2 cellular contexts compared by ENCODE assay signal in the genomic region with DNA sequence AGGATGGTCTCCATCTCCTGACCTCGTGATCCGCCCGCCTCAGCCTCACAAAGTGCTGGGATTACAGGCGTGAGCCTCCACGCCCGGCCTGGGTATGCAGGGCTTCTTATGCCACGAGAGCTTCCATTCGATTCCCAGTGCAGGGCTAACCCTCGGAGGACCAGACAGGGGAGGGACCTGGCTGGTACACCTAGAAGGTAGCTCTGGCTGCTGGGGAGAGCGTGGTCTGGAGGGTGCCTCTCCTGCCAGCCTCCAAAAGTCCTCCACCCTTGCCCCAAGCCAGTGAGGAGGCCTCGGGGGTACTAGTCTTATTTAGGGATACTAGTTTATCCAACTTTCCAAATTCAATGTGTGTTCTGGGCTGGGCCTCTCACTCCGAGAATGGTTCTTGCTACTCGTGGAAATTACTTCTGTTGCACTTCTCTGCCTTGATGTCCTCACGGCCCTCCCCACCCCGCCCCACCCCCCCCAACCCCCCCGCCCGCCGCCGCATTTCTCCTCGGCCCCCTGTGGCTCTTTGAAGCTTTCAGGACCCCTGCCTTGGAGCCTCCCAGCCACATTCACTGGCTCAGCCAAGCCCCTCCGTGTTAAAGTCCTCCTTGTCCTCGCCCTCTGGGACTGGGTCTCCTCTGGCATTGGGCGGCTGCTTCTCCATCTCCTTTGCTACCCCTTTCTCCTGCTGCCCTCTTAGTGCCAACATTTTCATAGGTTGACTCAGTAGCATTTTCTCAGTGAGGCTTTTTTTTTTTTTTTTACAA.
TF ChIP-seq lines count a peak whose summit lies in the region.

No MANE protein-coding gene starts in this region.

TF ChIP-seq in GM23338, 12 proteins besides CTCF, POLR2A, EP300 and RAD21 (continues in another document):
- TF ChIP-seq JUNB (IDR thresholded peaks at IDR 0.05; ENCODE audit: unreplicated experiment) (no peak), POLR2AphosphoS5 (IDR thresholded peaks at IDR 0.05; ENCODE audit: low read depth) (no peak), ZNF331 (CRISPR knock-in tag; IDR thresholded peaks at IDR 0.05; ENCODE audit: low read depth) (no peak), STAT1 (IDR thresholded peaks at IDR 0.05; ENCODE audit: unreplicated experiment) (no peak), NANOG (IDR thresholded peaks at IDR 0.05; ENCODE audit: borderline replicate concordance) (no peak), ZNF114 (CRISPR knock-in tag; IDR thresholded peaks at IDR 0.05) (no peak), EZH2 (IDR thresholded peaks at IDR 0.05; ENCODE audit: low read depth, unreplicated experiment) (no peak)
- TF ChIP-seq, protein P1, sequence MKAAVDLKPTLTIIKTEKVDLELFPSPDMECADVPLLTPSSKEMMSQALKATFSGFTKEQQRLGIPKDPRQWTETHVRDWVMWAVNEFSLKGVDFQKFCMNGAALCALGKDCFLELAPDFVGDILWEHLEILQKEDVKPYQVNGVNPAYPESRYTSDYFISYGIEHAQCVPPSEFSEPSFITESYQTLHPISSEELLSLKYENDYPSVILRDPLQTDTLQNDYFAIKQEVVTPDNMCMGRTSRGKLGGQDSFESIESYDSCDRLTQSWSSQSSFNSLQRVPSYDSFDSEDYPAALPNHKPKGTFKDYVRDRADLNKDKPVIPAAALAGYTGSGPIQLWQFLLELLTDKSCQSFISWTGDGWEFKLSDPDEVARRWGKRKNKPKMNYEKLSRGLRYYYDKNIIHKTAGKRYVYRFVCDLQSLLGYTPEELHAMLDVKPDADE (IDR thresholded peaks at IDR 0.05) = no peak
- TF ChIP-seq, protein P2, sequence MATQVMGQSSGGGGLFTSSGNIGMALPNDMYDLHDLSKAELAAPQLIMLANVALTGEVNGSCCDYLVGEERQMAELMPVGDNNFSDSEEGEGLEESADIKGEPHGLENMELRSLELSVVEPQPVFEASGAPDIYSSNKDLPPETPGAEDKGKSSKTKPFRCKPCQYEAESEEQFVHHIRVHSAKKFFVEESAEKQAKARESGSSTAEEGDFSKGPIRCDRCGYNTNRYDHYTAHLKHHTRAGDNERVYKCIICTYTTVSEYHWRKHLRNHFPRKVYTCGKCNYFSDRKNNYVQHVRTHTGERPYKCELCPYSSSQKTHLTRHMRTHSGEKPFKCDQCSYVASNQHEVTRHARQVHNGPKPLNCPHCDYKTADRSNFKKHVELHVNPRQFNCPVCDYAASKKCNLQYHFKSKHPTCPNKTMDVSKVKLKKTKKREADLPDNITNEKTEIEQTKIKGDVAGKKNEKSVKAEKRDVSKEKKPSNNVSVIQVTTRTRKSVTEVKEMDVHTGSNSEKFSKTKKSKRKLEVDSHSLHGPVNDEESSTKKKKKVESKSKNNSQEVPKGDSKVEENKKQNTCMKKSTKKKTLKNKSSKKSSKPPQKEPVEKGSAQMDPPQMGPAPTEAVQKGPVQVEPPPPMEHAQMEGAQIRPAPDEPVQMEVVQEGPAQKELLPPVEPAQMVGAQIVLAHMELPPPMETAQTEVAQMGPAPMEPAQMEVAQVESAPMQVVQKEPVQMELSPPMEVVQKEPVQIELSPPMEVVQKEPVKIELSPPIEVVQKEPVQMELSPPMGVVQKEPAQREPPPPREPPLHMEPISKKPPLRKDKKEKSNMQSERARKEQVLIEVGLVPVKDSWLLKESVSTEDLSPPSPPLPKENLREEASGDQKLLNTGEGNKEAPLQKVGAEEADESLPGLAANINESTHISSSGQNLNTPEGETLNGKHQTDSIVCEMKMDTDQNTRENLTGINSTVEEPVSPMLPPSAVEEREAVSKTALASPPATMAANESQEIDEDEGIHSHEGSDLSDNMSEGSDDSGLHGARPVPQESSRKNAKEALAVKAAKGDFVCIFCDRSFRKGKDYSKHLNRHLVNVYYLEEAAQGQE (IDR thresholded peaks at IDR 0.05; ENCODE audit: unreplicated experiment) = no peak

TF ChIP-seq in H1, 55 proteins besides CTCF, POLR2A, EP300 and RAD21:
- no peak for TF ChIP-seq KDM1A (IDR thresholded peaks at IDR 0.05; ENCODE audit: borderline replicate concordance, low read length)
- TF ChIP-seq SP2 (IDR thresholded peaks at IDR 0.05; ENCODE audit: low read length) = no peak
- no peak for TF ChIP-seq ATF3 (IDR thresholded peaks at IDR 0.05; ENCODE audit: insufficient read depth, low read depth, low read length)
- no peak for TF ChIP-seq BRCA1 (IDR thresholded peaks at IDR 0.05; ENCODE audit: low read depth, low read length)
- TF ChIP-seq CBX5 (IDR thresholded peaks at IDR 0.05; ENCODE audit: low read depth, low read length) = no peak
- no peak for TF ChIP-seq GABPA (IDR thresholded peaks at IDR 0.05; ENCODE audit: borderline replicate concordance, insufficient read depth, low read length)
- no peak for TF ChIP-seq SAP30 (IDR thresholded peaks at IDR 0.05; ENCODE audit: insufficient read depth, insufficient replicate concordance, low read length)
